In genomic region chr16:81586976-81587625, GRCh38 we compare ENCODE assay signal across 27 cellular contexts.
DNase-seq lines count a peak whose midpoint lies in the region; ATAC-seq and TF ChIP-seq lines count a peak whose summit lies in the region.
"Had no signal": no experiment of that assay in that cellular context is flagged by ENCODE, and none has a peak within 500 bp of the region (broad histone marks: within the 10 kb centered on the region; RNA-seq: fewer than 3 reads in every experiment).

No MANE protein-coding gene starts in this region.

- CTCF ChIA-PET in CD4-positive, alpha-beta memory T cell (lab: Charles Lee; ENCODE audit: partially characterized antibody) = interaction anchor here (1.0 kb wide), 1 partner anchor 12 kb away, joined by 3 read pairs; no protein-coding TSS in a partner anchor
- CTCF ChIA-PET in Panc1 (lab: Charles Lee) = no interaction called here

- H3K27me3 ChIP-seq in CD4-positive, alpha-beta memory T cell (ENCODE audit: insufficient read depth, low read length) = no peaks in the 10 kb centered on the region
- no peaks in the 10 kb centered on the region for H3K27me3 ChIP-seq in Panc1 (ENCODE audit: control insufficient read depth, insufficient read depth, low read length)
- H3K27me3 ChIP-seq in right atrium auricular region = no peaks in the 10 kb centered on the region
- H3K27me3 ChIP-seq: colonic mucosa, spleen had no signal

- no peaks in the 10 kb centered on the region for H3K9me3 Mint-ChIP-seq in CD4-positive, alpha-beta memory T cell
- no peaks in the 10 kb centered on the region for H3K9me3 Mint-ChIP-seq in dendritic cell treated with granulocyte-macrophage colony-stimulating factor and Interleukin-4, amounts not matched to agents 40 ng/mL and 50 ng/mL, for 4 days
- H3K9me3 Mint-ChIP-seq: activated CD4-positive, alpha-beta memory T cell treated with anti-CD3 and anti-CD28 coated beads, Interleukin-2, amount 10 ng/mL, durations not matched to agents 7 days and 5 days; activated naive CD8-positive, alpha-beta T cell treated with anti-CD3 and anti-CD28 coated beads, Interleukin-2, amount 50 U/mL, for 24 hours; endodermal cell; H9; memory B cell; naive B cell; stimulated activated effector memory CD8-positive, alpha-beta T cell treated with anti-CD3 and anti-CD28 coated beads, Interleukin-12 subunit alpha, Interleukin-12 subunit beta, amount 100 ng/mL, for 72 hours had no signal

- H3K27ac ChIP-seq in CD4-positive, alpha-beta memory T cell (ENCODE audit: low read depth, low read length) = no peak overlapping the region
- peak overlapping the region; percentile 91 for H3K27ac ChIP-seq in Panc1 (ENCODE audit: low read length)
- peak overlapping the region; percentile 94 for H3K27ac ChIP-seq in mesodermal cell (ENCODE audit: low read depth, low read length, severe bottlenecking)
- no peak overlapping the region for H3K27ac ChIP-seq in right atrium auricular region
- H3K27ac ChIP-seq: colonic mucosa, spleen had no signal

- BruUV-seq in Panc1 (replicated peaks; lab: Mats Ljungman, UMichigan) = no TSS peak

- peak overlapping the region in 5 of 7 donors; percentile 13 to 79 (median 71) for H3K27ac Mint-ChIP-seq in CD4-positive, alpha-beta memory T cell
- peak overlapping the region; percentile 9 for H3K27ac Mint-ChIP-seq in dendritic cell treated with granulocyte-macrophage colony-stimulating factor and Interleukin-4, amounts not matched to agents 40 ng/mL and 50 ng/mL, for 4 days
- H3K27ac Mint-ChIP-seq: activated CD4-positive, alpha-beta memory T cell treated with anti-CD3 and anti-CD28 coated beads, Interleukin-2, amount 10 ng/mL, durations not matched to agents 7 days and 5 days; activated naive CD8-positive, alpha-beta T cell treated with anti-CD3 and anti-CD28 coated beads, Interleukin-2, amount 50 U/mL, for 24 hours; memory B cell; stimulated activated effector memory CD8-positive, alpha-beta T cell treated with anti-CD3 and anti-CD28 coated beads, Interleukin-12 subunit alpha, Interleukin-12 subunit beta, amount 100 ng/mL, for 72 hours had no signal

- H3K9me3 ChIP-seq in CD4-positive, alpha-beta memory T cell (ENCODE audit: control insufficient read depth in 1 of 2, low read length in 2 of 2) = no peaks in the 10 kb centered on the region
- H3K9me3 ChIP-seq in Panc1 (ENCODE audit: control insufficient read depth, insufficient read depth, low read depth, low read length) = no peaks in the 10 kb centered on the region
- no peaks in the 10 kb centered on the region for H3K9me3 ChIP-seq in mesodermal cell (ENCODE audit: control insufficient read depth, low read length)
- no peaks in the 10 kb centered on the region for H3K9me3 ChIP-seq in right atrium auricular region
- H3K9me3 ChIP-seq: colonic mucosa, spleen had no signal

- no peaks in the 10 kb centered on the region for H3K4me1 ChIP-seq in CD4-positive, alpha-beta memory T cell (ENCODE audit: insufficient read depth, low read length)
- H3K4me1 ChIP-seq in Panc1 (ENCODE audit: control insufficient read depth, insufficient read depth, low read length) (peaks cover 59% of the 10 kb centered on the region), mesodermal cell (ENCODE audit: control insufficient read depth, insufficient read depth, low read length, poor library complexity, severe bottlenecking) (peaks cover 51% of the 10 kb centered on the region), right atrium auricular region (peaks cover 0 to 16% of the 10 kb centered on the region in 2 donors)

- no peak for DNase-seq in CD4-positive, alpha-beta memory T cell
- DNase-seq in Panc1 (ENCODE audit: low read depth, low spot score) (no peak), activated gamma-delta T cell treated with Interleukin-2 at 50 U/mL for 16 hours (no peak), right atrium auricular region (ENCODE audit: low spot score) (no peak), hypothalamus (lab: John Stamatoyannopoulos, UW) (no peak)
- DNase-seq: activated CD4-positive, alpha-beta memory T cell treated with anti-CD3 and anti-CD28 coated beads, Interleukin-2, amount 10 ng/mL, durations not matched to agents 7 days and 5 days; activated CD4-positive, CD25-positive, alpha-beta regulatory T cell treated with anti-CD3 and anti-CD28 coated beads, Interleukin-2, amount 50 U/mL, for 72 hours; activated gamma-delta T cell; activated naive CD8-positive, alpha-beta T cell treated with anti-CD3 and anti-CD28 coated beads, Interleukin-2, amount 50 U/mL, for 24 hours; colonic mucosa; DND-41; endodermal cell; H9; kidney glomerular epithelial cell; naive B cell; NCI-H2081 treated with DMSO at 0.1 percent for 48 hours; NCI-H446 treated with DMSO at 0.1 percent for 48 hours; retina; SIG-M5; spleen; stimulated activated CD4-positive, alpha-beta T cell treated with anti-CD3 and anti-CD28 coated beads, Interleukin-2, amount 100 ng/mL, for 48 hours had no signal

- H3K36me3 ChIP-seq in CD4-positive, alpha-beta memory T cell (ENCODE audit: insufficient read depth, low read length) = no peaks in the 10 kb centered on the region
- H3K36me3 ChIP-seq in Panc1 (ENCODE audit: control insufficient read depth, insufficient read depth, low read length) (no peaks in the 10 kb centered on the region), mesodermal cell (ENCODE audit: control insufficient read depth, insufficient read depth, low read length) (peaks cover 11% of the 10 kb centered on the region), right atrium auricular region (no peaks in the 10 kb centered on the region)
- H3K36me3 ChIP-seq: colonic mucosa had no signal

- H3K4me3 Mint-ChIP-seq in CD4-positive, alpha-beta memory T cell = no peak overlapping the region
- H3K4me3 Mint-ChIP-seq in dendritic cell treated with granulocyte-macrophage colony-stimulating factor and Interleukin-4, amounts not matched to agents 40 ng/mL and 50 ng/mL, for 4 days = no peak overlapping the region
- H3K4me3 Mint-ChIP-seq: activated CD4-positive, alpha-beta memory T cell treated with anti-CD3 and anti-CD28 coated beads, Interleukin-2, amount 10 ng/mL, durations not matched to agents 7 days and 5 days; activated naive CD8-positive, alpha-beta T cell treated with anti-CD3 and anti-CD28 coated beads, Interleukin-2, amount 50 U/mL, for 24 hours; endodermal cell; H9; memory B cell; stimulated activated effector memory CD8-positive, alpha-beta T cell treated with anti-CD3 and anti-CD28 coated beads, Interleukin-12 subunit alpha, Interleukin-12 subunit beta, amount 100 ng/mL, for 72 hours had no signal

- no peaks in the 10 kb centered on the region for H3K27me3 Mint-ChIP-seq in CD4-positive, alpha-beta memory T cell
- no peaks in the 10 kb centered on the region for H3K27me3 Mint-ChIP-seq in dendritic cell treated with granulocyte-macrophage colony-stimulating factor and Interleukin-4, amounts not matched to agents 40 ng/mL and 50 ng/mL, for 4 days
- H3K27me3 Mint-ChIP-seq: activated CD4-positive, alpha-beta memory T cell treated with anti-CD3 and anti-CD28 coated beads, Interleukin-2, amount 10 ng/mL, durations not matched to agents 7 days and 5 days; activated naive CD8-positive, alpha-beta T cell treated with anti-CD3 and anti-CD28 coated beads, Interleukin-2, amount 50 U/mL, for 24 hours; memory B cell; naive B cell had no signal

- peaks cover 18 to 20% of the 10 kb centered on the region in 2 donors for H3K36me3 Mint-ChIP-seq in CD4-positive, alpha-beta memory T cell
- peaks cover 89% of the 10 kb centered on the region for H3K36me3 Mint-ChIP-seq in dendritic cell treated with granulocyte-macrophage colony-stimulating factor and Interleukin-4, amounts not matched to agents 40 ng/mL and 50 ng/mL, for 4 days (ENCODE audit: low read depth)

- in situ Hi-C loops in Panc1 (cut with HindIII; ENCODE audit: low pct_unique_long_range_greater_than_20kb, low sequenced_read_pairs) = no loop called here

- TF ChIP-seq CTCF in Panc1 (IDR thresholded peaks at IDR 0.05) (no peak), right atrium auricular region (IDR thresholded peaks at IDR 0.05) (no peak)

- intact Hi-C loops in CD4-positive, alpha-beta memory T cell (cut with micrococcal nuclease) = no loop called here
- intact Hi-C loops in Panc1 (cut with micrococcal nuclease; ENCODE audit: unreplicated experiment) = loop anchor here (10.0 kb wide), 2 partner anchors 92 to 182 kb away; no protein-coding TSS in a partner anchor
- intact Hi-C loops in dendritic cell treated with granulocyte-macrophage colony-stimulating factor and Interleukin-4, amounts not matched to agents 40 ng/mL and 50 ng/mL, for 4 days (cut with micrococcal nuclease) = no loop called here

- H3K4me3 ChIP-seq in CD4-positive, alpha-beta memory T cell (ENCODE audit: low read length in 2 of 2) = no peak overlapping the region
- H3K4me3 ChIP-seq in Panc1 (ENCODE audit: low read depth in 2 of 2, low read length in 2 of 2) (no peak overlapping the region), mesodermal cell (ENCODE audit: extremely low read depth, insufficient read depth, low read length, poor library complexity, severe bottlenecking) (no peak overlapping the region), right atrium auricular region (no peak overlapping the region)
- H3K4me3 ChIP-seq: colonic mucosa, GM12878, spleen had no signal

- peaks cover 8 to 27% (median 15%) of the 10 kb centered on the region in 4 donors for H3K4me1 Mint-ChIP-seq in CD4-positive, alpha-beta memory T cell
- peaks cover 33% of the 10 kb centered on the region for H3K4me1 Mint-ChIP-seq in dendritic cell treated with granulocyte-macrophage colony-stimulating factor and Interleukin-4, amounts not matched to agents 40 ng/mL and 50 ng/mL, for 4 days (ENCODE audit: low read depth)
- H3K4me1 Mint-ChIP-seq: activated naive CD8-positive, alpha-beta T cell treated with anti-CD3 and anti-CD28 coated beads, Interleukin-2, amount 50 U/mL, for 24 hours had no signal

- WGBS in mesodermal cell (ENCODE audit: insufficient coverage in 2 of 2), 2 experiments = 88 to 92% methylated on average over 4 to 8 of the region's 11 CpGs

- POLR2A ChIA-PET in CD4-positive, alpha-beta memory T cell (lab: Charles Lee; ENCODE audit: partially characterized antibody) = no interaction called here
- POLR2A ChIA-PET in Panc1 (lab: Charles Lee) = no interaction called here

- ATAC-seq in Panc1 (peak; percentile 54), HG03095 (IDR thresholded peaks at IDR 0.05; ENCODE audit: unreplicated experiment) (no peak)
- ATAC-seq: activated naive CD8-positive, alpha-beta T cell treated with anti-CD3 and anti-CD28 coated beads, Interleukin-2, amount 50 U/mL, for 24 hours; GM12878; stimulated activated effector memory CD8-positive, alpha-beta T cell treated with anti-CD3 and anti-CD28 coated beads, Interleukin-12 subunit alpha, Interleukin-12 subunit beta, amount 100 ng/mL, for 72 hours had no signal

Comparison
In these comparisons a context has a peak if more than half of its experiments do, and no peak if none do; other contexts are left out.
1. H3K27ac ChIP-seq: peak in Panc1 (single experiment) and mesodermal cell (single experiment); none in CD4-positive, alpha-beta memory T cell (single experiment) and right atrium auricular region (0 of 2).